ENCODE assay signal across 17 cellular contexts in genomic region chr21:19197950-19198349, GRCh38.
"Had no signal": no experiment of that assay in that cellular context is flagged by ENCODE, and none has a peak within 500 bp of the region (broad histone marks: within the 10 kb centered on the region; RNA-seq: fewer than 3 reads in every experiment).

No MANE protein-coding gene starts in this region.

- DNase-seq: colonic mucosa; dermis blood vessel endothelial cell; effector CD4-positive, alpha-beta T cell; foreskin melanocyte; heart left ventricle; hippocampal formation; mesendoderm; naive thymus-derived CD4-positive, alpha-beta T cell; posterior cingulate gyrus; right cardiac atrium; small intestine; stimulated activated CD4-positive, alpha-beta T cell treated with anti-CD3 and anti-CD28 coated beads, Interleukin-12 subunit alpha, Interleukin-12 subunit beta, amount 100 ng/mL, for 4 hours; stimulated activated naive CD8-positive, alpha-beta T cell treated with anti-CD3 and anti-CD28 coated beads, Interleukin-15, Interleukin-2, amounts not matched to agents 100 U/mL and 50 U/mL, for 24 hours; thyroid gland; upper lobe of left lung; uterus had no signal

- H3K4me1 ChIP-seq: colonic mucosa, heart left ventricle, suprapubic skin, thyroid gland, upper lobe of left lung, uterus had no signal

- H3K4me3 ChIP-seq: colonic mucosa, heart left ventricle, suprapubic skin, thyroid gland, upper lobe of left lung, uterus had no signal

- H3K9me3 ChIP-seq: colonic mucosa, suprapubic skin, thyroid gland, upper lobe of left lung, uterus had no signal

- H3K27ac ChIP-seq: colonic mucosa, heart left ventricle, suprapubic skin, thyroid gland, upper lobe of left lung, uterus had no signal

- H3K36me3 ChIP-seq: colonic mucosa, heart left ventricle, suprapubic skin, thyroid gland, upper lobe of left lung, uterus had no signal

- H3K27me3 ChIP-seq: colonic mucosa, heart left ventricle, suprapubic skin, thyroid gland, upper lobe of left lung, uterus had no signal

- ATAC-seq: heart left ventricle; naive thymus-derived CD4-positive, alpha-beta T cell; right cardiac atrium; stimulated activated naive CD8-positive, alpha-beta T cell treated with anti-CD3 and anti-CD28 coated beads, Interleukin-15, Interleukin-2, amounts not matched to agents 100 U/mL and 50 U/mL, for 24 hours had no signal
